ENCODE assay signal across 18 cellular contexts in the genomic region with DNA sequence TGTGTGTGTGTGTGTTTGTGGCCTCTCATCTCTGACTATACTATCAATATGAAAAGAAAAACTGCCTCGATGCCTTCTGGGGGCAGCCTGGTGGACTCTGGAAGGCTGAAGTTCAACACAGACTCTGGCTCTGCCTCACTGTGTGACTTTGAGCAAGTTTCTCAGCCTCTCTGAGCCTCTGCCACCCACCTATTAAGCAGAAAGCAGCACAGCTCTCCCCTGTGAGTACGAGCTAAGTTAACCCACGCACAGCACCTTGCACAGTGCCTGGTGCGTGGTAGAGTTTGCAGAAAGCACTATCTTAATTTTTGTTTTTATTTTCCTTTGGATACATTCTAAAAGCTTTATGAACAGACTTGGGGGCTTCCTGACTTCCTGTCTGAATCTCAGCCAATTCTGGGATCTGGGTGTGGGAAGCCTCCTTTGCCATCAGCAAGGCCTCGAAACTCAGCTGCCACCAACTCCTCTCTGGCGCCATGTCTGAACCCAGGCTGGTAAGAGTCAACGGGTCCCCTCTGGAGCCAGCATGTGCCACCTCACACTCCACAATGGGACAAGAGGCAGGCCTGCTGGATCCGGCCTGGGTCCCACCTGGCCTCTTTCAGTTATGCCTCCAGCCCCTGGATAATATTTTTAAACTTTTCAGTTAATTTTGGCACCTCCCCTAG. TPM values are rescaled to one million over a fixed set of nuclear protein-coding genes. Genes with fewer than 3 reads are reported as not detected.
DNase-seq lines count a peak whose midpoint lies in the region; ATAC-seq, FAIRE-seq and TF ChIP-seq lines count a peak whose summit lies in the region.
"Had no signal": no experiment of that assay in that cellular context is flagged by ENCODE, and none has a peak within 500 bp of the region (broad histone marks: within the 10 kb centered on the region; RNA-seq: fewer than 3 reads in every experiment).

No MANE protein-coding gene starts in this region.

- CTCF ChIA-PET in HepG2 (lab: Yijun Ruan, JAX; ENCODE audit: low intra/inter-chr PET ratio, low total read pairs) = no interaction called here

- no peak overlapping the region for H3K4me2 ChIP-seq in HepG2 (ENCODE audit: low read depth, low read length)
- H3K4me2 ChIP-seq: GM23338 had no signal

- H3K27me3 ChIP-seq in HepG2 (ENCODE audit: control insufficient read depth in 1 of 2, insufficient read depth in 2 of 2, low read length in 2 of 2) = peaks cover 0 to 4% of the 10 kb centered on the region in 2 experiments; a peak in 1 of 5 replicates
- no peaks in the 10 kb centered on the region for H3K27me3 ChIP-seq in right lobe of liver

- WGBS in HepG2 (ENCODE audit: low lambda C conversion rate) = 31% methylated on average over 8 of the region's 8 CpGs
- 68% methylated on average over 6 of the region's 8 CpGs for WGBS in right lobe of liver (ENCODE audit: insufficient coverage, low coverage, low lambda C conversion rate, missing lambda C conversion rate)

- intact Hi-C loops in HepG2 (cut with micrococcal nuclease; ENCODE audit: unreplicated experiment) (no loop called here), right lobe of liver (cut with DNase I) (no loop called here)

- POLR2A ChIA-PET in HepG2 (lab: Yijun Ruan, JAX) = no interaction called here

- in situ Hi-C loops in HepG2 (cut with HindIII; ENCODE audit: extremely low pct_ligation_motif_present, low pct_unique_long_range_greater_than_20kb) = no loop called here

- H3K9me3 Mint-ChIP-seq in nephron progenitor cell = peaks cover 13% of the 10 kb centered on the region
- H3K9me3 Mint-ChIP-seq: GM23338 had no signal

- H3K4me1 ChIP-seq in HepG2 (ENCODE audit: insufficient read depth, low read length) (no peaks in the 10 kb centered on the region), right lobe of liver (no peaks in the 10 kb centered on the region)

- H3K4me3 Mint-ChIP-seq in nephron progenitor cell = no peak overlapping the region
- H3K4me3 Mint-ChIP-seq: B cell; CD4-positive, alpha-beta memory T cell; GM23338 had no signal

- H3K27ac Mint-ChIP-seq in nephron progenitor cell = peak overlapping the region; percentile 39
- H3K27ac Mint-ChIP-seq: B cell, GM23338 had no signal

- no peak for TF ChIP-seq EP300 in HepG2 (IDR thresholded peaks at IDR 0.05; ENCODE audit: low read depth in 2 of 2, low read length in 2 of 2)
- no peak for TF ChIP-seq EP300 in HepG2 (CRISPR knock-in tag; IDR thresholded peaks at IDR 0.05; ENCODE audit: borderline replicate concordance)

- DNase-seq in HepG2 (ENCODE audit: low spot score) (no peak), right lobe of liver (no peak), caudate nucleus (lab: John Stamatoyannopoulos, UW) (peak in 27 of 61 donors; percentile 9 to 87 (median 41)), nephron progenitor cell (no peak), NCI-H2227 treated with DMSO at 0.1 percent for 48 hours (lab: John Stamatoyannopoulos, UW) (no peak), NCI-H1436 treated with DMSO at 0.1 percent for 48 hours (lab: John Stamatoyannopoulos, UW) (no peak)
- DNase-seq: ACHN; CD4-positive, alpha-beta memory T cell; DMS79; H7 had no signal

- no peak for TF ChIP-seq RAD21 in HepG2 (CRISPR knock-in tag; IDR thresholded peaks at IDR 0.05)

- no peaks in the 10 kb centered on the region for H3K36me3 Mint-ChIP-seq in nephron progenitor cell (ENCODE audit: low read depth)

- ATAC-seq in HepG2 = no peak
- ATAC-seq in right lobe of liver = no peak
- ATAC-seq in HG02840 (IDR thresholded peaks at IDR 0.05; ENCODE audit: low FRiP score, unreplicated experiment) = no peak
- ATAC-seq: GM12878, GM23338 had no signal

- no peak overlapping the region for H3K9ac ChIP-seq in HepG2 (ENCODE audit: insufficient read depth, low read depth, low read length)

- H3K27ac ChIP-seq in HepG2 (ENCODE audit: extremely low read length, insufficient read depth, low read length) (no peak overlapping the region), right lobe of liver (no peak overlapping the region), caudate nucleus (ENCODE audit: low read depth, low read length) (peak overlapping the region; percentile 52), temporal lobe (ENCODE audit: low read depth, low read length) (peak overlapping the region; percentile 5)
- H3K27ac ChIP-seq: C4-2B had no signal

- peaks cover 17% of the 10 kb centered on the region for H3K27me3 Mint-ChIP-seq in nephron progenitor cell (ENCODE audit: low read depth, poor library complexity)
- H3K27me3 Mint-ChIP-seq: CD4-positive, alpha-beta memory T cell had no signal

- H2AFZ ChIP-seq in HepG2 (ENCODE audit: low read length) = no peak overlapping the region
- H2AFZ ChIP-seq: GM23338 had no signal

- no peaks in the 10 kb centered on the region for H3K4me1 Mint-ChIP-seq in nephron progenitor cell
- H3K4me1 Mint-ChIP-seq: B cell had no signal

- no TSS peak for BruUV-seq in HepG2 (replicated peaks; lab: Mats Ljungman, UMichigan)

- H3K4me3 ChIP-seq in HepG2 (replicated peaks in 1 of 3; ENCODE audit: insufficient read depth in 1 of 3, low read depth in 2 of 3, low read length in 3 of 3) (no peak overlapping the region), right lobe of liver (no peak overlapping the region)
- H3K4me3 ChIP-seq: GM12878, GM23338 had no signal

- TF ChIP-seq POLR2A in HepG2 (IDR thresholded peaks at IDR 0.05; ENCODE audit: insufficient read depth in 1 of 2, low read depth in 2 of 2, low read length in 2 of 2) (no peak), right lobe of liver (IDR thresholded peaks at IDR 0.05) (no peak)

- H3K9me3 ChIP-seq in HepG2 (ENCODE audit: low read length) = no peaks in the 10 kb centered on the region
- peaks cover 0 to 6% (median 0%) of the 10 kb centered on the region in 4 donors for H3K9me3 ChIP-seq in right lobe of liver

- H4K20me1 ChIP-seq in HepG2 (ENCODE audit: insufficient read depth, low read length) = no peaks in the 10 kb centered on the region

- no peaks in the 10 kb centered on the region for H3K36me3 ChIP-seq in HepG2 (replicated peaks in 1 of 2; ENCODE audit: control insufficient read depth in 1 of 2, insufficient read depth in 2 of 2, low read length in 2 of 2)
- no peaks in the 10 kb centered on the region for H3K36me3 ChIP-seq in right lobe of liver

- no peak for FAIRE-seq in HepG2 (lab: Jason Lieb, UNC)
- FAIRE-seq: GM12878, GM18507 had no signal

- no peaks in the 10 kb centered on the region for H3K79me2 ChIP-seq in HepG2 (ENCODE audit: insufficient read depth, low read length)

- no peak for TF ChIP-seq CTCF in HepG2 (CRISPR knock-in tag; IDR thresholded peaks at IDR 0.05)
- no peak for TF ChIP-seq CTCF in right lobe of liver (IDR thresholded peaks at IDR 0.05)
- no peak for TF ChIP-seq CTCF in nephron progenitor cell (IDR thresholded peaks at IDR 0.05)

TF ChIP-seq in HepG2, 621 proteins besides CTCF, POLR2A, EP300 and RAD21:
- peak; percentile 63 for TF ChIP-seq ZNF768 (CRISPR knock-in tag; IDR thresholded peaks at IDR 0.05)
- TF ChIP-seq ZNF430 (CRISPR knock-in tag; IDR thresholded peaks at IDR 0.05) = no peak

RNA-seq across cellular contexts. Expression of gene JAKMIP1, which starts 57.3 kb away (rescaled TPM):
- total RNA-seq in HepG2 (2016; rRNA removed; fragmentation: Illumina TruSeq; extraction: Trizol) (not detected in 2 replicates), right lobe of liver (under 1 TPM in 1 of 6 experiments, not detected in 5; 0.12 TPM), temporal lobe (22.9 TPM)
- total RNA-seq in HepG2 (2016; cell fraction: cytosol; rRNA removed; fragmentation: Illumina TruSeq; extraction: Trizol; ENCODE audit: low read depth) = not detected in 2 replicates
- not detected in 2 replicates for total RNA-seq in HepG2 (2016; cell fraction: insoluble cytoplasmic fraction; rRNA removed; fragmentation: Illumina TruSeq; extraction: Trizol)
- not detected in 2 replicates for total RNA-seq in HepG2 (2016; cell fraction: membrane; rRNA removed; fragmentation: Illumina TruSeq; extraction: Trizol)
- not detected in 2 replicates for total RNA-seq in HepG2 (2016; cell fraction: nucleus; rRNA removed; fragmentation: Illumina TruSeq; extraction: Trizol)
- not detected in 2 replicates for polyA plus RNA-seq in HepG2 (2011; rRNA removed)
- polyA plus RNA-seq in HepG2 (2011; cell fraction: cytosol; rRNA removed) = not detected in 2 replicates
- polyA plus RNA-seq in HepG2 (2011; cell fraction: nucleus; rRNA removed) = not detected in 2 replicates
- polyA plus RNA-seq in HepG2 (2012) = not detected in 2 replicates
- not detected in 2 replicates for polyA plus RNA-seq in HepG2 (2016; cell fraction: cytosol; fragmentation: Illumina TruSeq; extraction: Trizol; ENCODE audit: low read depth)
- not detected in 2 replicates for polyA plus RNA-seq in HepG2 (2016; cell fraction: insoluble cytoplasmic fraction; fragmentation: Illumina TruSeq; extraction: Trizol; ENCODE audit: low read depth)
- polyA plus RNA-seq in HepG2 (2016; cell fraction: membrane; fragmentation: Illumina TruSeq; extraction: Trizol; ENCODE audit: low read depth) = not detected in 2 replicates
- polyA plus RNA-seq in HepG2 (2016; cell fraction: nucleus; fragmentation: Illumina TruSeq; extraction: Trizol; ENCODE audit: insufficient read depth, low read depth) = not detected in 2 replicates
- polyA minus RNA-seq in HepG2 (2011; rRNA and poly(A)+ RNA removed; ENCODE audit: low replicate concordance) = not detected in 2 replicates
- not detected in 2 replicates for polyA minus RNA-seq in HepG2 (2011; cell fraction: cytosol; rRNA and poly(A)+ RNA removed)
- not detected in 2 replicates for polyA minus RNA-seq in HepG2 (2011; cell fraction: nucleus; rRNA and poly(A)+ RNA removed)
- total RNA-seq: G401 had no signal

Comparison
In these comparisons a context has a peak if more than half of its experiments do, and no peak if none do; other contexts are left out.
1. H3K27ac ChIP-seq: peak in caudate nucleus (single experiment) and temporal lobe (single experiment); none in HepG2 (single experiment) and right lobe of liver (0 of 3).
2. RNA of gene JAKMIP1, which starts 57.3 kb away (total RNA-seq): 22.9 TPM in temporal lobe (single experiment); 0.12 TPM in right lobe of liver and not detected in HepG2; every median in the first group is over 10 times any median in the second.